Comparison of ENCODE assay signal across 9 cellular contexts in the genomic region with DNA sequence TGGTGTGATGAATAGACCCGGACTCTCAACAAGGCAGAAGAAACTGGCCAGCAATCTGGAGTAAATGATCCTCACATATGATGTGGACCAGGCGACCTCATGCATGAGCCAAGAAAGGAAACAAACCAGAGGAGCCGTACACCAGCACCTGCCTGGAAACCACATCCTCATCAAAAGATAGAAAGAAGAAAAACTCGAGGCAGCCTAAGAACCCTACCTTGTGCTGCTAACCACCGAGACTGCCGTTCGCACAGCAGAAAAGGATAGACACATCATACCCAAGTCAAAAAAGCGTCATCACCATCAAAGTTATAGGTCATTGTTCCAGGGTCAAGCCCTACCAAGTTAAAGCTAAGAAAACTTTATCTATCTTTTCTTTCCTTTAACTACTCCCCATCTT.
DNase-seq lines count a peak whose midpoint lies in the region; ATAC-seq and TF ChIP-seq lines count a peak whose summit lies in the region.
"Had no signal": no experiment of that assay in that cellular context is flagged by ENCODE, and none has a peak within 500 bp of the region (broad histone marks: within the 10 kb centered on the region; RNA-seq: fewer than 3 reads in every experiment).

No MANE protein-coding gene starts in this region.

- no peak for TF ChIP-seq EP300 in transverse colon (IDR thresholded peaks at IDR 0.05; ENCODE audit: low read depth)

- no peak overlapping the region for H3K9ac ChIP-seq in colonic mucosa (ENCODE audit: low read depth in 2 of 2, low read length in 2 of 2)

- H3K9me3 Mint-ChIP-seq in activated naive CD8-positive, alpha-beta T cell treated with anti-CD3 and anti-CD28 coated beads, Interleukin-2, amount 50 U/mL, for 24 hours: no peaks in the 10 kb centered on the region

- peaks cover 4% of the 10 kb centered on the region for H3K36me3 Mint-ChIP-seq in activated naive CD8-positive, alpha-beta T cell treated with anti-CD3 and anti-CD28 coated beads, Interleukin-2, amount 50 U/mL, for 24 hours (ENCODE audit: low read depth)

- no peak for TF ChIP-seq POLR2A in transverse colon (IDR thresholded peaks at IDR 0.05)

- intact Hi-C loops in transverse colon (cut with DNase I; ENCODE audit: low total_unique reads) (no loop called here), colonic mucosa (cut with DNase I) (no loop called here)

- peak overlapping the region; percentile 32 for H3K4me3 Mint-ChIP-seq in activated naive CD8-positive, alpha-beta T cell treated with anti-CD3 and anti-CD28 coated beads, Interleukin-2, amount 50 U/mL, for 24 hours
- H3K4me3 Mint-ChIP-seq: nephron progenitor cell had no signal

- H3K27ac Mint-ChIP-seq in activated naive CD8-positive, alpha-beta T cell treated with anti-CD3 and anti-CD28 coated beads, Interleukin-2, amount 50 U/mL, for 24 hours: peak overlapping the region; percentile 76
- H3K27ac Mint-ChIP-seq: nephron progenitor cell had no signal

- no peak overlapping the region for H3K27ac ChIP-seq in transverse colon
- H3K27ac ChIP-seq in colonic mucosa: no peak overlapping the region
- H3K27ac ChIP-seq: foreskin keratinocyte had no signal

- in situ Hi-C loops in transverse colon (cut with MboI; ENCODE audit: low pct_ligation_motif_present in 1 of 4, low pct_unique_long_range_greater_than_20kb in 1 of 4, low sequenced_read_pairs in 3 of 4): loop anchor here in 1 of 4 donors (25.0 kb wide), 1 partner anchor 339 kb away; no protein-coding TSS in a partner anchor

- peak; percentile 13 for DNase-seq in activated CD4-positive, alpha-beta T cell treated with anti-CD3 and anti-CD28 coated beads for 1 hour
- peak; percentile 31 for DNase-seq in activated naive CD8-positive, alpha-beta T cell treated with anti-CD3 and anti-CD28 coated beads, Interleukin-2, amount 50 U/mL, for 24 hours
- DNase-seq in transverse colon (peak; percentile 10), EL (no peak), AG08396 (ENCODE audit: low spot score) (no peak), colonic mucosa (no peak)
- DNase-seq: foreskin keratinocyte, nephron progenitor cell had no signal

- H3K36me3 ChIP-seq in transverse colon (no peaks in the 10 kb centered on the region), colonic mucosa (no peaks in the 10 kb centered on the region)

- WGBS in transverse colon (ENCODE audit: low coverage in 1 of 2), 2 donors: 75 to 79% methylated on average over 7 to 8 of the region's 8 CpGs

- peaks cover 36% of the 10 kb centered on the region for H3K4me1 Mint-ChIP-seq in activated naive CD8-positive, alpha-beta T cell treated with anti-CD3 and anti-CD28 coated beads, Interleukin-2, amount 50 U/mL, for 24 hours

- H3K4me3 ChIP-seq in transverse colon (no peak overlapping the region), colonic mucosa (no peak overlapping the region)

- TF ChIP-seq CTCF in transverse colon (IDR thresholded peaks at IDR 0.05): no peak
- no peak for TF ChIP-seq CTCF in colonic mucosa (IDR thresholded peaks at IDR 0.05)

- ATAC-seq in GM21786 (IDR thresholded peaks at IDR 0.05; ENCODE audit: unreplicated experiment): peak; percentile 89
- ATAC-seq in activated naive CD8-positive, alpha-beta T cell treated with anti-CD3 and anti-CD28 coated beads, Interleukin-2, amount 50 U/mL, for 24 hours: peak; percentile 94
- ATAC-seq: foreskin keratinocyte had no signal

- H3K4me1 ChIP-seq in transverse colon (no peaks in the 10 kb centered on the region), colonic mucosa (no peaks in the 10 kb centered on the region)
- H3K4me1 ChIP-seq: foreskin keratinocyte had no signal

- no peaks in the 10 kb centered on the region for H3K27me3 ChIP-seq in transverse colon
- no peaks in the 10 kb centered on the region for H3K27me3 ChIP-seq in colonic mucosa
- H3K27me3 ChIP-seq: foreskin keratinocyte had no signal

- no peaks in the 10 kb centered on the region for H3K9me3 ChIP-seq in transverse colon
- H3K9me3 ChIP-seq in colonic mucosa: no peaks in the 10 kb centered on the region

- H3K27me3 Mint-ChIP-seq in activated naive CD8-positive, alpha-beta T cell treated with anti-CD3 and anti-CD28 coated beads, Interleukin-2, amount 50 U/mL, for 24 hours: no peaks in the 10 kb centered on the region

Comparison
In these comparisons a context has a peak if more than half of its experiments do, and no peak if none do; other contexts are left out.
1. DNase-seq: peak in activated CD4-positive, alpha-beta T cell treated with anti-CD3 and anti-CD28 coated beads for 1 hour (single experiment), activated naive CD8-positive, alpha-beta T cell treated with anti-CD3 and anti-CD28 coated beads, Interleukin-2, amount 50 U/mL, for 24 hours (single experiment) and transverse colon (single experiment); none in EL (single experiment), AG08396 (single experiment) and colonic mucosa (single experiment).